Comparison of ENCODE assay signal across 1 cellular context in the genomic region with DNA sequence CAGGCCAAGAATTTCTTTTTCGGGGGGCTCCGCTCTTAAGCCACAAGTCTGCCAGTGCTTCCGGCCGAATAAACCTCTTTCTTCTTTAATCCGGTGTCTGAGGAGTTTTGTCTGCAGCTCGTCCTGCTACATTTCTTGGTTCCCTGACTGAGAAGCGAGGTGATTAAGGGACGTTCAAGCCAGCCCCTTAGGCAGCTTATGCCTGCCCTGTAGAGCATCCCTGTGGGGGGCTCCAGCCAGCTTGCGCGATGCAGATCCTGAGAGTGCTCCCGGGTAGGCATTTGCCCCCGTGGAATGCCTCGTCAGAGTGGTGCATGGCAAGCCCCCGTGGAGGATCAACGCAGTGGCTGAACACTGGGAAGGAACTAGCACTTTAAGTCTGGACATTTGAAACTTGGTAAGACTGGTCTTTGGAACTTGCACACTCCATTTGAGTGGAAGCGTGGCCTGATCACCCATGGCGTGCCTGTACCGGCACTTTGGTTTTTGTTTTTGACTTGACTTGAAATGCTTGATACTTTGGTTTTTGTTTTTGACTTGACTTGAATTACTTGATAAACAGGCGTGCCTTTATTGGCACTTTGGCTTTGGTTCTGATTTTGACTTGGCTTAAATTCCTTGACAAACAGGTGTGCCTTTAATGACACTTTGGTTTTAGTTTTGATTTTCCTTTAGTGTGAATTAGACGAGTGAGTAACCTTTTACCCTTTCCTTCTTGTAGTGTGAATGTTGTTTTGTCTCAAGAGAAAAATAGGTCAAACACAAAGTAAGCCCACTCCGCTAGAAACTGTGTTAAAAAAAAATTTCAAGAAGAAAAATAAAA.
TF ChIP-seq lines count a peak whose summit lies in the region.

No MANE protein-coding gene starts in this region.

TF ChIP-seq in GM23338, 12 proteins besides CTCF, POLR2A, EP300 and RAD21 (continued from another document):
- TF ChIP-seq, protein P1, sequence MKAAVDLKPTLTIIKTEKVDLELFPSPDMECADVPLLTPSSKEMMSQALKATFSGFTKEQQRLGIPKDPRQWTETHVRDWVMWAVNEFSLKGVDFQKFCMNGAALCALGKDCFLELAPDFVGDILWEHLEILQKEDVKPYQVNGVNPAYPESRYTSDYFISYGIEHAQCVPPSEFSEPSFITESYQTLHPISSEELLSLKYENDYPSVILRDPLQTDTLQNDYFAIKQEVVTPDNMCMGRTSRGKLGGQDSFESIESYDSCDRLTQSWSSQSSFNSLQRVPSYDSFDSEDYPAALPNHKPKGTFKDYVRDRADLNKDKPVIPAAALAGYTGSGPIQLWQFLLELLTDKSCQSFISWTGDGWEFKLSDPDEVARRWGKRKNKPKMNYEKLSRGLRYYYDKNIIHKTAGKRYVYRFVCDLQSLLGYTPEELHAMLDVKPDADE (IDR thresholded peaks at IDR 0.05): no peak
